Comparison of ENCODE assay signal across 15 cellular contexts in the genomic region with DNA sequence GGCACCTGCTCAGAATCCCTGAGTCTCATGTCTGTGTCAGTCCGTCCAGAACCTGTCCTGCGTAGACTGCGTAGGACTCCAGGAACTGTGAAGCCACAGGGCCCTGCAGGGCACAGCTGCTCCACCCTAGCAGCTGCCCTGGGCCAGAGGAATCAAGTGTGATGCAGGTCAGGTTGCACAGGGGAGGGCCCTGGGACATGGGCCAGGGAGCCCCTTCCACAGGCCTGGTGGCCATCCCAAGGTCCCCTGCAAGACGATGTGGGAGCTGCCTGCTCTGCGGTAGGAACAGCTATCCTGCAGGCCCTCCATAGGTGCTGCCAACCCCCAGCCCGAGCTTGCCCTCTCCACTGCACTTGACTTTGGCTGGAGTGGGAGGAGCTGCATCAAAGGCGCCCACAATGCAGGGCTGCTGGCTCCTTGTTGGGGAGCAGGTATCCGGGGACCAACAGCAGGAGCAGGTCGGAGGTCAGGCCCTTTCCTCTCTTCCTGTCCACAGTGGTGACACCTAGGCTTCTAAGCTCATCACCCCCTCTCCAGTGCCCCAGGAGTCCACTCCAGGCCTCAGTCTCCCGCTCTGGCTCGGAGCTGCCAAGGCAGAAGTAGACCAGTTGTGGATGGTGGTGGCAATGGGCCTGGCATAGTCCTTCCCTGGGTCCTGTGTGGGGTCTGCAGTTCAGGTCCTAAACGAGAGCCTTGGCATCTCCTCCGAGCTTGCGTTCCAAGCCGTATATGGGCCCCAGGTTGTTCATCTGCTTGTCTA.
DNase-seq lines count a peak whose midpoint lies in the region; ATAC-seq and TF ChIP-seq lines count a peak whose summit lies in the region.
"Had no signal": no experiment of that assay in that cellular context is flagged by ENCODE, and none has a peak within 500 bp of the region (broad histone marks: within the 10 kb centered on the region; RNA-seq: fewer than 3 reads in every experiment).

No MANE protein-coding gene starts in this region.

- no peaks in the 10 kb centered on the region for H3K4me1 ChIP-seq in RWPE2 (ENCODE audit: insufficient read depth, poor library complexity, severe bottlenecking)
- H3K4me1 ChIP-seq: tibial artery had no signal

- H3K36me3 ChIP-seq in RWPE2 (ENCODE audit: low read depth), result no peaks in the 10 kb centered on the region

- no peak overlapping the region for H3K27ac Mint-ChIP-seq in activated naive CD4-positive, alpha-beta T cell treated with anti-CD3 and anti-CD28 coated beads, Interleukin-2, amount 10 ng/mL, durations not matched to agents 7 days and 5 days
- H3K27ac Mint-ChIP-seq: memory B cell had no signal

- peak; percentile 6 for DNase-seq in activated naive CD4-positive, alpha-beta T cell treated with anti-CD3 and anti-CD28 coated beads, Interleukin-2, amount 10 ng/mL, durations not matched to agents 7 days and 5 days
- DNase-seq in activated naive CD4-positive, alpha-beta T cell (lab: John Stamatoyannopoulos, UW), result no peak
- DNase-seq in RWPE2 (ENCODE audit: low spot score) (peak; percentile 50), myocyte (ENCODE audit: low read depth) (peak; percentile 72), ureter (ENCODE audit: low spot score) (peak; percentile 39), SHP77 (lab: John Stamatoyannopoulos, UW) (no peak), epidermal melanocyte (ENCODE audit: insufficient read length, low spot score) (no peak), NCI-H1930 (lab: John Stamatoyannopoulos, UW) (no peak)
- DNase-seq: activated gamma-delta T cell, EL, NCI-H1694, NCI-H345 had no signal

- no peaks in the 10 kb centered on the region for H3K9me3 Mint-ChIP-seq in activated naive CD4-positive, alpha-beta T cell treated with anti-CD3 and anti-CD28 coated beads, Interleukin-2, amount 10 ng/mL, durations not matched to agents 7 days and 5 days
- H3K9me3 Mint-ChIP-seq: memory B cell had no signal

- H3K27me3 Mint-ChIP-seq in activated naive CD4-positive, alpha-beta T cell treated with anti-CD3 and anti-CD28 coated beads, Interleukin-2, amount 10 ng/mL, durations not matched to agents 7 days and 5 days, result peaks cover 4% of the 10 kb centered on the region

- CTCF ChIA-PET in activated naive CD4-positive, alpha-beta T cell treated with anti-CD3 and anti-CD28 coated beads, Interleukin-2, amount 10 ng/mL, durations not matched to agents 7 days and 5 days (lab: Charles Lee), result interaction anchor here (1.6 kb wide), 1 partner anchor 10 kb away, joined by 3 read pairs; no protein-coding TSS in a partner anchor

- no peak overlapping the region for H3K27ac ChIP-seq in RWPE2 (ENCODE audit: poor library complexity, severe bottlenecking)
- H3K27ac ChIP-seq: RWPE1, tibial artery had no signal

- no peaks in the 10 kb centered on the region for H3K36me3 Mint-ChIP-seq in activated naive CD4-positive, alpha-beta T cell treated with anti-CD3 and anti-CD28 coated beads, Interleukin-2, amount 10 ng/mL, durations not matched to agents 7 days and 5 days
- H3K36me3 Mint-ChIP-seq: memory B cell had no signal

- no peaks in the 10 kb centered on the region for H3K9me3 ChIP-seq in RWPE2 (ENCODE audit: severe bottlenecking)
- H3K9me3 ChIP-seq: tibial artery had no signal

- no peaks in the 10 kb centered on the region for H3K27me3 ChIP-seq in RWPE2 (ENCODE audit: insufficient read depth, poor library complexity, severe bottlenecking)
- H3K27me3 ChIP-seq: tibial artery had no signal

- no peak overlapping the region for H3K4me3 ChIP-seq in RWPE2 (ENCODE audit: severe bottlenecking)
- H3K4me3 ChIP-seq: tibial artery had no signal

- no peak for ATAC-seq in RWPE2 (ENCODE audit: low read depth)

- no peak for TF ChIP-seq CTCF in RWPE2 (IDR thresholded peaks at IDR 0.05; ENCODE audit: poor library complexity, severe bottlenecking)

- no peak overlapping the region for H3K4me3 Mint-ChIP-seq in activated naive CD4-positive, alpha-beta T cell treated with anti-CD3 and anti-CD28 coated beads, Interleukin-2, amount 10 ng/mL, durations not matched to agents 7 days and 5 days

- no peaks in the 10 kb centered on the region for H3K4me1 Mint-ChIP-seq in activated naive CD4-positive, alpha-beta T cell treated with anti-CD3 and anti-CD28 coated beads, Interleukin-2, amount 10 ng/mL, durations not matched to agents 7 days and 5 days

Comparison
In these comparisons a context has a peak if more than half of its experiments do, and no peak if none do; other contexts are left out.
1. DNase-seq: peak in activated naive CD4-positive, alpha-beta T cell treated with anti-CD3 and anti-CD28 coated beads, Interleukin-2, amount 10 ng/mL, durations not matched to agents 7 days and 5 days (single experiment), RWPE2 (single experiment), myocyte (single experiment) and ureter (single experiment); none in activated naive CD4-positive, alpha-beta T cell (0 of 4), SHP77 (0 of 2), epidermal melanocyte (single experiment) and NCI-H1930 (0 of 2).